In the genomic region with DNA sequence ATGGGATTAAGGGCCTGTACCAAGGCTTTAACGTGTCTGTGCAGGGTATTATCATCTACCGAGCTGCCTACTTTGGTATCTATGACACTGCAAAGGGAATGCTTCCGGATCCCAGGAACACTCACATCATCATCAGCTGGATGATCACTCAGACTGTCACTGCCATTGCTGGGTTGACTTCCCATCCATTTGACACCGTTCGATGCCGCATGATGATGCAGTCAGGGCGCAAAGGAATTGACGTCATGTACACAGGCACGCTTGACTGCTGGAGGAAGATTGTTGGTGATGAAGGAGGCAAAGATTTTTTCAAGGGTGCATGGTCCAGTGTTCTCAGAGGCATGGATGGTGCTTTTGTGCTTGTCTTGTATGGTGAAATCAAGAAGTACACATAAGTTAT, we compare ENCODE assay signal across 1 cellular context.
TF ChIP-seq lines count a peak whose summit lies in the region.

No MANE protein-coding gene starts in this region.

TF ChIP-seq in HepG2, 621 proteins besides CTCF, POLR2A, EP300 and RAD21:
- TF ChIP-seq, protein P1, sequence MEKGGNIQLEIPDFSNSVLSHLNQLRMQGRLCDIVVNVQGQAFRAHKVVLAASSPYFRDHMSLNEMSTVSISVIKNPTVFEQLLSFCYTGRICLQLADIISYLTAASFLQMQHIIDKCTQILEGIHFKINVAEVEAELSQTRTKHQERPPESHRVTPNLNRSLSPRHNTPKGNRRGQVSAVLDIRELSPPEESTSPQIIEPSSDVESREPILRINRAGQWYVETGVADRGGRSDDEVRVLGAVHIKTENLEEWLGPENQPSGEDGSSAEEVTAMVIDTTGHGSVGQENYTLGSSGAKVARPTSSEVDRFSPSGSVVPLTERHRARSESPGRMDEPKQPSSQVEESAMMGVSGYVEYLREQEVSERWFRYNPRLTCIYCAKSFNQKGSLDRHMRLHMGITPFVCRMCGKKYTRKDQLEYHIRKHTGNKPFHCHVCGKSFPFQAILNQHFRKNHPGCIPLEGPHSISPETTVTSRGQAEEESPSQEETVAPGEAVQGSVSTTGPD (CRISPR knock-in tag; IDR thresholded peaks at IDR 0.05) = no peak
- TF ChIP-seq, protein P2, sequence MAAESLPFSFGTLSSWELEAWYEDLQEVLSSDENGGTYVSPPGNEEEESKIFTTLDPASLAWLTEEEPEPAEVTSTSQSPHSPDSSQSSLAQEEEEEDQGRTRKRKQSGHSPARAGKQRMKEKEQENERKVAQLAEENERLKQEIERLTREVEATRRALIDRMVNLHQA (CRISPR knock-in tag; IDR thresholded peaks at IDR 0.05) = no peak
- peak; percentile 49 for TF ChIP-seq CREB1 (IDR thresholded peaks at IDR 0.05)
- TF ChIP-seq CREB1 (CRISPR knock-in tag; IDR thresholded peaks at IDR 0.05) = no peak
